8 cellular contexts compared by ENCODE assay signal in genomic region chr5:151758141-151758429, GRCh38. TPM values are rescaled to one million over a fixed set of nuclear protein-coding genes. Genes with fewer than 3 reads are reported as not detected.
DNase-seq lines count a peak whose midpoint lies in the region; ATAC-seq and TF ChIP-seq lines count a peak whose summit lies in the region.

No MANE protein-coding gene starts in this region.

- H3K9me3 Mint-ChIP-seq in brain = peaks cover 0 to 2% (median 0%) of the 10 kb centered on the region in 5 experiments

- peaks cover 6% of the 10 kb centered on the region for H3K36me3 Mint-ChIP-seq in brain

- DNase-seq in AG10803 (ENCODE audit: low read depth) (no peak), HL-60 (ENCODE audit: low read depth in 1 of 2, low spot score in 1 of 2) (peak in 1 of 2 experiments; percentile 24), left lobe of liver (ENCODE audit: low spot score) (no peak), thoracic aorta (ENCODE audit: low spot score) (no peak), NCI-H1436 treated with DMSO at 0.1 percent for 48 hours (lab: John Stamatoyannopoulos, UW) (no peak)

- TF ChIP-seq CTCF in AG10803 (conservative IDR thresholded peaks at IDR 0.05; ENCODE audit: low read length) (no peak), HL-60 (IDR thresholded peaks at IDR 0.05; ENCODE audit: insufficient read depth, low read length) (no peak), brain (conservative IDR thresholded peaks at IDR 0.05) (no peak), thoracic aorta (IDR thresholded peaks at IDR 0.05) (no peak)

- peak; percentile 30 for ATAC-seq in GM19395 (IDR thresholded peaks at IDR 0.05; ENCODE audit: unreplicated experiment)
- ATAC-seq in left lobe of liver = peak; percentile 43
- ATAC-seq in thoracic aorta (ENCODE audit: insufficient number of reproducible peaks, low FRiP score, low read depth) = no peak
- no peak for ATAC-seq in HG03457 (IDR thresholded peaks at IDR 0.05; ENCODE audit: unreplicated experiment)

- H3K4me3 Mint-ChIP-seq in brain = peak overlapping the region; percentile 91 to 94 (median 92)

- no peaks in the 10 kb centered on the region for H3K9me3 ChIP-seq in thoracic aorta

- peaks cover 35% of the 10 kb centered on the region for H3K4me1 Mint-ChIP-seq in brain

- peak overlapping the region; percentile 87 to 99 (median 92) for H3K27ac Mint-ChIP-seq in brain

- H3K27ac ChIP-seq in HL-60 (replicated peaks) (peak overlapping the region; percentile 73), thoracic aorta (peak overlapping the region; percentile 70 to 93)

- H3K4me3 ChIP-seq in AG10803 (ENCODE audit: low read length) (peak overlapping the region; percentile 94), HL-60 (replicated peaks; ENCODE audit: insufficient read depth, low read length) (peak overlapping the region; percentile 92), thoracic aorta (peak overlapping the region; percentile 90)

- peaks cover 8% of the 10 kb centered on the region for H3K27me3 Mint-ChIP-seq in brain

- no peaks in the 10 kb centered on the region for H3K36me3 ChIP-seq in thoracic aorta

- H3K4me1 ChIP-seq in thoracic aorta (ENCODE audit: control insufficient read depth in 1 of 2, low read depth in 2 of 2) = peaks cover 21 to 38% of the 10 kb centered on the region in 2 donors

- H3K27me3 ChIP-seq in HL-60 (ENCODE audit: insufficient read depth, poor library complexity, severe bottlenecking) (no peaks in the 10 kb centered on the region), thoracic aorta (replicated peaks; ENCODE audit: insufficient read depth) (no peaks in the 10 kb centered on the region)

RNA-seq across cellular contexts. Expression of gene ATOX1, which starts 0.3 kb away (rescaled TPM):
- polyA plus RNA-seq in brain (ENCODE audit: insufficient read depth, low read depth, low replicate concordance) = 168 TPM
- total RNA-seq in left lobe of liver (72.9 TPM), thoracic aorta (10 to 100 TPM; 32.9 to 36.8 TPM)

RNA-seq across cellular contexts. Expression of gene G3BP1, which starts 13.7 kb away (rescaled TPM):
- 65.2 TPM for polyA plus RNA-seq in brain (ENCODE audit: insufficient read depth, low read depth, low replicate concordance)
- 90.0 TPM for total RNA-seq in left lobe of liver
- 100 to 1,000 TPM in 1 of 2 donors, 10 to 100 TPM in 1; 64.7 to 182 TPM for total RNA-seq in thoracic aorta

Comparison
In these comparisons a context has a peak if more than half of its experiments do, and no peak if none do; other contexts are left out.
1. ATAC-seq: peak in GM19395 (single experiment) and left lobe of liver (single experiment); none in thoracic aorta (single experiment) and HG03457 (single experiment).
2. Peak in every context shown above with its lines, with median percentiles within 50 percentile points of each other: H3K4me3 ChIP-seq.